Comparison of ENCODE assay signal across 37 cellular contexts in genomic region chr1:11380500-11380899, GRCh38.
"Had no signal": no experiment of that assay in that cellular context is flagged by ENCODE, and none has a peak within 500 bp of the region (broad histone marks: within the 10 kb centered on the region; RNA-seq: fewer than 3 reads in every experiment).

No MANE protein-coding gene starts in this region.

- H3K27me3 Mint-ChIP-seq: activated CD4-positive, alpha-beta memory T cell treated with anti-CD3 and anti-CD28 coated beads for 36 hours; activated CD4-positive, alpha-beta T cell treated with anti-CD3 and anti-CD28 coated beads for 36 hours; activated naive CD8-positive, alpha-beta T cell treated with anti-CD3 and anti-CD28 coated beads for 36 hours had no signal

- H3K27ac ChIP-seq: adrenal gland, body of pancreas, brain microvascular endothelial cell, breast epithelium, VCaP had no signal

- H3K9me3 Mint-ChIP-seq: activated naive CD4-positive, alpha-beta T cell treated with anti-CD3 and anti-CD28 coated beads, Interleukin-2, amount 50 U/mL, for 72 hours; activated T-cell treated with anti-CD3 and anti-CD28 coated beads, Interleukin-2, amount 50 U/mL, for 4 hours; activated T-helper 1 cell treated with anti-CD3 and anti-CD28 coated beads, Interleukin-12 subunit alpha, Interleukin-12 subunit beta, Interleukin-2, Interleukin-4 antibody, amounts not matched to agents 30 ng/mL and 10 ng/mL and 1 ng/mL, durations not matched to agents 14 hours and 24 hours and 36 hours; activated T-helper 17 cell treated with anti-CD3 and anti-CD28 coated beads, Interleukin-2, amount 50 U/mL, for 72 hours; T-helper 1 cell treated with Interleukin-12 subunit alpha and Interleukin-12 subunit beta and Interleukin-4 antibody, amounts not matched to agents 30 μg/mL and 1 μg/mL, for 36 hours; WTC11 had no signal

- H3K27me3 ChIP-seq: adrenal gland, body of pancreas, brain microvascular endothelial cell had no signal

- H3K36me3 Mint-ChIP-seq: activated CD4-positive, alpha-beta memory T cell treated with anti-CD3 and anti-CD28 coated beads for 36 hours; activated naive CD4-positive, alpha-beta T cell treated with anti-CD3 and anti-CD28 coated beads, Interleukin-2, amount 50 U/mL, for 72 hours; activated naive CD8-positive, alpha-beta T cell treated with anti-CD3 and anti-CD28 coated beads for 36 hours; WTC11 had no signal

- H3K4me3 ChIP-seq: adrenal gland, body of pancreas, breast epithelium had no signal

- H3K4me1 ChIP-seq: adrenal gland, body of pancreas, breast epithelium had no signal

- H3K4me3 Mint-ChIP-seq: activated CD4-positive, alpha-beta memory T cell treated with anti-CD3 and anti-CD28 coated beads for 36 hours; activated CD4-positive, alpha-beta T cell treated with anti-CD3 and anti-CD28 coated beads for 36 hours; activated CD4-positive, alpha-beta T cell treated with anti-CD3 and anti-CD28 coated beads, Interleukin-2, amount 10 ng/mL, durations not matched to agents 7 days and 5 days; activated CD8-positive, alpha-beta T cell treated with anti-CD3 and anti-CD28 coated beads for 36 hours; activated naive CD4-positive, alpha-beta T cell treated with anti-CD3 and anti-CD28 coated beads, Interleukin-2, amount 10 ng/mL, durations not matched to agents 7 days and 5 days; activated naive CD8-positive, alpha-beta T cell treated with anti-CD3 and anti-CD28 coated beads for 36 hours; activated T-cell treated with anti-CD3 and anti-CD28 coated beads, Interleukin-2, amount 50 U/mL, for 4 hours; activated T-cell treated with anti-CD3 and anti-CD28 coated beads, Interleukin-2, amount 50 U/mL, for 72 hours; activated T-helper 1 cell treated with anti-CD3 and anti-CD28 coated beads, Interleukin-12 subunit alpha, Interleukin-12 subunit beta, Interleukin-2, Interleukin-4 antibody, amounts not matched to agents 30 ng/mL and 10 ng/mL and 1 ng/mL, durations not matched to agents 14 hours and 24 hours and 36 hours; activated T-helper 17 cell treated with anti-CD3 and anti-CD28 coated beads, Interleukin-2, amount 50 U/mL, for 72 hours; T-helper 1 cell treated with Interleukin-12 subunit alpha and Interleukin-12 subunit beta and Interleukin-4 antibody, amounts not matched to agents 30 μg/mL and 1 μg/mL, for 36 hours; T-helper 2 cell treated with Interferon-gamma antibody and Interleukin-4, amounts not matched to agents 5 μg/mL and 100 μg/mL, for 36 hours; WTC11 had no signal

- H3K36me3 ChIP-seq: adrenal gland, brain microvascular endothelial cell, breast epithelium had no signal

- H3K9me3 ChIP-seq: adrenal gland, body of pancreas, breast epithelium had no signal

- DNase-seq: activated CD4-positive, alpha-beta memory T cell treated with anti-CD3 and anti-CD28 coated beads for 36 hours; activated CD4-positive, alpha-beta T cell treated with anti-CD3 and anti-CD28 coated beads for 1 hour; activated CD4-positive, alpha-beta T cell treated with anti-CD3 and anti-CD28 coated beads for 36 hours; activated CD4-positive, alpha-beta T cell treated with anti-CD3 and anti-CD28 coated beads for 48 hours; activated CD4-positive, alpha-beta T cell treated with anti-CD3 and anti-CD28 coated beads, Interleukin-2, amount 10 ng/mL, durations not matched to agents 7 days and 5 days; activated CD4-positive, alpha-beta T cell treated with anti-CD3 and anti-CD28 coated beads, Interleukin-2, amount 50 U/mL, for 4 hours; activated CD4-positive, CD25-positive, alpha-beta regulatory T cell; activated CD8-positive, alpha-beta memory T cell treated with anti-CD3 and anti-CD28 coated beads, Interleukin-2, amount 50 U/mL, for 4 hours; activated CD8-positive, alpha-beta T cell treated with anti-CD3 and anti-CD28 coated beads for 36 hours; activated effector memory CD4-positive, alpha-beta T cell treated with anti-CD3 and anti-CD28 coated beads, Interleukin-2, amount 50 U/mL, for 16 hours; activated gamma-delta T cell treated with Interleukin-2 at 50 U/mL for 16 hours; activated naive CD4-positive, alpha-beta T cell treated with anti-CD3 and anti-CD28 coated beads, Interleukin-2, amount 10 ng/mL, durations not matched to agents 7 days and 5 days; activated naive CD4-positive, alpha-beta T cell treated with Interleukin-2 at 50 U/mL for 16 hours; activated naive CD8-positive, alpha-beta T cell treated with anti-CD3 and anti-CD28 coated beads for 36 hours; activated T-cell treated with anti-CD3 and anti-CD28 coated beads for 4 hours; activated T-cell treated with anti-CD3 and anti-CD28 coated beads, Interleukin-2, amount 50 U/mL, for 1 hour; activated T-cell treated with anti-CD3 and anti-CD28 coated beads, Interleukin-2, amount 50 U/mL, for 4 hours; activated T-cell treated with anti-CD3 and anti-CD28 coated beads, Interleukin-2, amount 50 U/mL, for 72 hours; adrenal gland; amniotic stem cell; aorta; body of pancreas; brain microvascular endothelial cell; central memory CD4-positive, alpha-beta T cell; cerebellar nuclear complex; SW 1271; T-helper 1 cell; T-helper 2 cell; T-helper 9 cell had no signal

- H3K27ac Mint-ChIP-seq: activated CD4-positive, alpha-beta memory T cell treated with anti-CD3 and anti-CD28 coated beads for 36 hours; activated CD4-positive, alpha-beta T cell treated with anti-CD3 and anti-CD28 coated beads for 36 hours; activated CD4-positive, alpha-beta T cell treated with anti-CD3 and anti-CD28 coated beads, Interleukin-2, amount 10 ng/mL, durations not matched to agents 7 days and 5 days; activated CD8-positive, alpha-beta T cell treated with anti-CD3 and anti-CD28 coated beads for 36 hours; activated naive CD4-positive, alpha-beta T cell treated with anti-CD3 and anti-CD28 coated beads, Interleukin-2, amount 10 ng/mL, durations not matched to agents 7 days and 5 days; activated naive CD8-positive, alpha-beta T cell treated with anti-CD3 and anti-CD28 coated beads for 36 hours; activated T-cell treated with anti-CD3 and anti-CD28 coated beads, Interleukin-2, amount 50 U/mL, for 72 hours; activated T-helper 1 cell treated with anti-CD3 and anti-CD28 coated beads, Interleukin-12 subunit alpha, Interleukin-12 subunit beta, Interleukin-2, Interleukin-4 antibody, amounts not matched to agents 30 ng/mL and 10 ng/mL and 1 ng/mL, durations not matched to agents 14 hours and 24 hours and 36 hours; activated T-helper 17 cell treated with anti-CD3 and anti-CD28 coated beads, Interleukin-2, amount 50 U/mL, for 72 hours; T-helper 1 cell treated with Interleukin-12 subunit alpha and Interleukin-12 subunit beta and Interleukin-4 antibody, amounts not matched to agents 30 μg/mL and 1 μg/mL, for 36 hours; T-helper 2 cell treated with Interferon-gamma antibody and Interleukin-4, amounts not matched to agents 5 μg/mL and 100 μg/mL, for 36 hours; WTC11 had no signal
